ENCODE assay signal across 1 cellular context in the genomic region with DNA sequence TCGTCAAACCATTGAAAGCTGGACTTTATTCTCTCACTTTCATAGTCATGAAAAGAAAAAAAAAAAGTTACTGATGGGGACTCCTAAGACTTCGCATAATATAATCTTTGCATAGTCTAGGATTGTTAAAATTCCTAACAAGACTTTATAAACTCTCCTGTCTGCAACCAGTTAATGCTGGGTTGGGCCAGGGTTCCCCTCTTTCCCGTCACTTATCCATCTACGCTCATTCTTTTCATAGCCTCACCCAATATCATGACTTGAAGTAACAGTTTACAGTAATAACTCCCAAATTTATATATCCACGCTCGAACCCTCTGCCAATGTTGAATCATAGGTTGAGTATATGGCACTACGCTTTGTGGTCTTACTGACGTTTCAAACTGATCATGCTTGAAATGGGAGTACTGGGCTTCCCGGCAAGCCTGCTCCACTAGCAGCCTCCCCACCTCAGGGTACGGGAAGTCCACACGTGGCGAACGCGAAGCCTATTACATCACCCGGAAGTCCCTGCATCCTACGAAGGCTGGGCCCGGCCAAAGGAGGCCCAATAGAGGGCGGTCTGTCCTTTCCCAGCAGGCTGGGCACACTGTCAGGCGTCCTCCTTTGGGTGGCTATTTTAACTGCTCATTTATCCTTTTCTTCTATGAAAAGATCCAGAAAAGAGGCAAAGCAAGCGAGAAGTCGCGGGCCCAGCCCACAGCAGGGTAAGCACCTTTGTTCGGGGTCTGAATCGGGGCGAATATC.
A peak's percentile ranks its signal among the peaks of the same experiment; 100 is the strongest.
TF ChIP-seq lines count a peak whose summit lies in the region.

No MANE protein-coding gene starts in this region.

TF ChIP-seq in HepG2, 621 proteins besides CTCF, POLR2A, EP300 and RAD21 (continued from another document and continues in another):
- TF ChIP-seq, protein P1, sequence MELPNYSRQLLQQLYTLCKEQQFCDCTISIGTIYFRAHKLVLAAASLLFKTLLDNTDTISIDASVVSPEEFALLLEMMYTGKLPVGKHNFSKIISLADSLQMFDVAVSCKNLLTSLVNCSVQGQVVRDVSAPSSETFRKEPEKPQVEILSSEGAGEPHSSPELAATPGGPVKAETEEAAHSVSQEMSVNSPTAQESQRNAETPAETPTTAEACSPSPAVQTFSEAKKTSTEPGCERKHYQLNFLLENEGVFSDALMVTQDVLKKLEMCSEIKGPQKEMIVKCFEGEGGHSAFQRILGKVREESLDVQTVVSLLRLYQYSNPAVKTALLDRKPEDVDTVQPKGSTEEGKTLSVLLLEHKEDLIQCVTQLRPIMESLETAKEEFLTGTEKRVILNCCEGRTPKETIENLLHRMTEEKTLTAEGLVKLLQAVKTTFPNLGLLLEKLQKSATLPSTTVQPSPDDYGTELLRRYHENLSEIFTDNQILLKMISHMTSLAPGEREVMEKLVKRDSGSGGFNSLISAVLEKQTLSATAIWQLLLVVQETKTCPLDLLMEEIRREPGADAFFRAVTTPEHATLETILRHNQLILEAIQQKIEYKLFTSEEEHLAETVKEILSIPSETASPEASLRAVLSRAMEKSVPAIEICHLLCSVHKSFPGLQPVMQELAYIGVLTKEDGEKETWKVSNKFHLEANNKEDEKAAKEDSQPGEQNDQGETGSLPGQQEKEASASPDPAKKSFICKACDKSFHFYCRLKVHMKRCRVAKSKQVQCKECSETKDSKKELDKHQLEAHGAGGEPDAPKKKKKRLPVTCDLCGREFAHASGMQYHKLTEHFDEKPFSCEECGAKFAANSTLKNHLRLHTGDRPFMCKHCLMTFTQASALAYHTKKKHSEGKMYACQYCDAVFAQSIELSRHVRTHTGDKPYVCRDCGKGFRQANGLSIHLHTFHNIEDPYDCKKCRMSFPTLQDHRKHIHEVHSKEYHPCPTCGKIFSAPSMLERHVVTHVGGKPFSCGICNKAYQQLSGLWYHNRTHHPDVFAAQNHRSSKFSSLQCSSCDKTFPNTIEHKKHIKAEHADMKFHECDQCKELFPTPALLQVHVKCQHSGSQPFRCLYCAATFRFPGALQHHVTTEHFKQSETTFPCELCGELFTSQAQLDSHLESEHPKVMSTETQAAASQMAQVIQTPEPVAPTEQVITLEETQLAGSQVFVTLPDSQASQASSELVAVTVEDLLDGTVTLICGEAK (IDR thresholded peaks at IDR 0.05): no peak
- TF ChIP-seq, protein P1 (CRISPR knock-in tag; IDR thresholded peaks at IDR 0.05): peak; percentile 51; the same call in 1 of the 2 replicates
- TF ChIP-seq HMGXB4 (CRISPR knock-in tag; IDR thresholded peaks at IDR 0.05; ENCODE audit: borderline replicate concordance in 1 of 2, low read depth in 1 of 2) (peak in 1 of 2 experiments; percentile 76; a peak in 2 of 4 replicates), ZNF644 (CRISPR knock-in tag; IDR thresholded peaks at IDR 0.05; ENCODE audit: low read depth) (0 out of 2 replicates have a peak, but pooled peaks have one; percentile 26), MIER3 (CRISPR knock-in tag; IDR thresholded peaks at IDR 0.05; ENCODE audit: borderline replicate concordance) (peak; percentile 80; the same call in 1 of the 2 replicates), MXD3 (CRISPR knock-in tag; IDR thresholded peaks at IDR 0.05) (peak; percentile 89; the same call in 1 of the 2 replicates), ZBTB20 (CRISPR knock-in tag; IDR thresholded peaks at IDR 0.05; ENCODE audit: borderline replicate concordance, low read depth) (peak; percentile 59; the same call in 1 of the 2 replicates), ZNF451 (CRISPR knock-in tag; IDR thresholded peaks at IDR 0.05) (0 out of 2 replicates have a peak, but pooled peaks have one; percentile 32), JDP2 (CRISPR knock-in tag; IDR thresholded peaks at IDR 0.05; ENCODE audit: borderline replicate concordance) (no peak; the same call in 1 of the 2 replicates), BCL6 (CRISPR knock-in tag; IDR thresholded peaks at IDR 0.05) (peak; percentile 77), ZBTB8A (CRISPR knock-in tag; IDR thresholded peaks at IDR 0.05; ENCODE audit: borderline replicate concordance, low read depth) (no peak), PHF8 (CRISPR knock-in tag; IDR thresholded peaks at IDR 0.05) (no peak), GFI1 (CRISPR knock-in tag; IDR thresholded peaks at IDR 0.05; ENCODE audit: borderline replicate concordance) (no peak), SIN3A (IDR thresholded peaks at IDR 0.05; ENCODE audit: borderline replicate concordance, low read depth, low read length) (peak; percentile 90; the same call in 1 of the 2 replicates), ZNF569 (CRISPR knock-in tag; IDR thresholded peaks at IDR 0.05; ENCODE audit: borderline replicate concordance) (no peak), MEIS1 (CRISPR knock-in tag; IDR thresholded peaks at IDR 0.05; ENCODE audit: borderline replicate concordance) (no peak), ZFP36 (IDR thresholded peaks at IDR 0.05; ENCODE audit: borderline replicate concordance, low read depth, low read length, partially characterized antibody) (no peak), ZNF460 (CRISPR knock-in tag; IDR thresholded peaks at IDR 0.05; ENCODE audit: borderline replicate concordance) (no peak), ZNF274 (CRISPR knock-in tag; IDR thresholded peaks at IDR 0.05) (peak; percentile 67; the same call in 1 of the 2 replicates), ZFYVE20 (CRISPR knock-in tag; IDR thresholded peaks at IDR 0.05; ENCODE audit: borderline replicate concordance, low read depth) (no peak), SMYD3 (CRISPR knock-in tag; IDR thresholded peaks at IDR 0.05) (peak; percentile 91), ZMYM4 (CRISPR knock-in tag; IDR thresholded peaks at IDR 0.05) (peak; percentile 13; the same call in 1 of the 2 replicates), ZNF670 (CRISPR knock-in tag; IDR thresholded peaks at IDR 0.05; ENCODE audit: borderline replicate concordance) (peak; percentile 87), GTF2F1 (IDR thresholded peaks at IDR 0.05; ENCODE audit: low read length) (0 out of 2 replicates have a peak, but pooled peaks have one; percentile 19), HNRNPH1 (optimal IDR thresholded peaks at IDR 0.05; ENCODE audit: low read depth, low read length) (peak; percentile 25), KDM2A (CRISPR knock-in tag; IDR thresholded peaks at IDR 0.05; ENCODE audit: borderline replicate concordance, low read depth) (peak; percentile 79; the same call in 1 of the 2 replicates), ZNF333 (CRISPR knock-in tag; IDR thresholded peaks at IDR 0.05; ENCODE audit: borderline replicate concordance) (no peak), ZZZ3 (CRISPR knock-in tag; IDR thresholded peaks at IDR 0.05; ENCODE audit: borderline replicate concordance) (no peak), ZFP62 (CRISPR knock-in tag; IDR thresholded peaks at IDR 0.05) (no peak), NCOA5 (CRISPR knock-in tag; IDR thresholded peaks at IDR 0.05) (0 out of 2 replicates have a peak, but pooled peaks have one; percentile 75), ZNF549 (CRISPR knock-in tag; IDR thresholded peaks at IDR 0.05) (no peak), HOXA3 (CRISPR knock-in tag; IDR thresholded peaks at IDR 0.05) (peak; percentile 58), ATAD3A (CRISPR knock-in tag; IDR thresholded peaks at IDR 0.05) (no peak), ZNF740 (CRISPR knock-in tag; IDR thresholded peaks at IDR 0.05) (0 out of 2 replicates have a peak, but pooled peaks have one; percentile 20)
- TF ChIP-seq, protein P2, sequence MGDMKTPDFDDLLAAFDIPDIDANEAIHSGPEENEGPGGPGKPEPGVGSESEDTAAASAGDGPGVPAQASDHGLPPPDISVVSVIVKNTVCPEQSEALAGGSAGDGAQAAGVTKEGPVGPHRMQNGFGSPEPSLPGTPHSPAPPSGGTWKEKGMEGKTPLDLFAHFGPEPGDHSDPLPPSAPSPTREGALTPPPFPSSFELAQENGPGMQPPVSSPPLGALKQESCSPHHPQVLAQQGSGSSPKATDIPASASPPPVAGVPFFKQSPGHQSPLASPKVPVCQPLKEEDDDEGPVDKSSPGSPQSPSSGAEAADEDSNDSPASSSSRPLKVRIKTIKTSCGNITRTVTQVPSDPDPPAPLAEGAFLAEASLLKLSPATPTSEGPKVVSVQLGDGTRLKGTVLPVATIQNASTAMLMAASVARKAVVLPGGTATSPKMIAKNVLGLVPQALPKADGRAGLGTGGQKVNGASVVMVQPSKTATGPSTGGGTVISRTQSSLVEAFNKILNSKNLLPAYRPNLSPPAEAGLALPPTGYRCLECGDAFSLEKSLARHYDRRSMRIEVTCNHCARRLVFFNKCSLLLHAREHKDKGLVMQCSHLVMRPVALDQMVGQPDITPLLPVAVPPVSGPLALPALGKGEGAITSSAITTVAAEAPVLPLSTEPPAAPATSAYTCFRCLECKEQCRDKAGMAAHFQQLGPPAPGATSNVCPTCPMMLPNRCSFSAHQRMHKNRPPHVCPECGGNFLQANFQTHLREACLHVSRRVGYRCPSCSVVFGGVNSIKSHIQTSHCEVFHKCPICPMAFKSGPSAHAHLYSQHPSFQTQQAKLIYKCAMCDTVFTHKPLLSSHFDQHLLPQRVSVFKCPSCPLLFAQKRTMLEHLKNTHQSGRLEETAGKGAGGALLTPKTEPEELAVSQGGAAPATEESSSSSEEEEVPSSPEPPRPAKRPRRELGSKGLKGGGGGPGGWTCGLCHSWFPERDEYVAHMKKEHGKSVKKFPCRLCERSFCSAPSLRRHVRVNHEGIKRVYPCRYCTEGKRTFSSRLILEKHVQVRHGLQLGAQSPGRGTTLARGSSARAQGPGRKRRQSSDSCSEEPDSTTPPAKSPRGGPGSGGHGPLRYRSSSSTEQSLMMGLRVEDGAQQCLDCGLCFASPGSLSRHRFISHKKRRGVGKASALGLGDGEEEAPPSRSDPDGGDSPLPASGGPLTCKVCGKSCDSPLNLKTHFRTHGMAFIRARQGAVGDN (CRISPR knock-in tag; IDR thresholded peaks at IDR 0.05): peak; percentile 90; the same call in 1 of the 2 replicates
- TF ChIP-seq, protein P3, sequence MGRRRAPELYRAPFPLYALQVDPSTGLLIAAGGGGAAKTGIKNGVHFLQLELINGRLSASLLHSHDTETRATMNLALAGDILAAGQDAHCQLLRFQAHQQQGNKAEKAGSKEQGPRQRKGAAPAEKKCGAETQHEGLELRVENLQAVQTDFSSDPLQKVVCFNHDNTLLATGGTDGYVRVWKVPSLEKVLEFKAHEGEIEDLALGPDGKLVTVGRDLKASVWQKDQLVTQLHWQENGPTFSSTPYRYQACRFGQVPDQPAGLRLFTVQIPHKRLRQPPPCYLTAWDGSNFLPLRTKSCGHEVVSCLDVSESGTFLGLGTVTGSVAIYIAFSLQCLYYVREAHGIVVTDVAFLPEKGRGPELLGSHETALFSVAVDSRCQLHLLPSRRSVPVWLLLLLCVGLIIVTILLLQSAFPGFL (CRISPR knock-in tag; IDR thresholded peaks at IDR 0.05): 0 out of 2 replicates have a peak, but pooled peaks have one; percentile 17
